8 cellular contexts compared by ENCODE assay signal in the genomic region with DNA sequence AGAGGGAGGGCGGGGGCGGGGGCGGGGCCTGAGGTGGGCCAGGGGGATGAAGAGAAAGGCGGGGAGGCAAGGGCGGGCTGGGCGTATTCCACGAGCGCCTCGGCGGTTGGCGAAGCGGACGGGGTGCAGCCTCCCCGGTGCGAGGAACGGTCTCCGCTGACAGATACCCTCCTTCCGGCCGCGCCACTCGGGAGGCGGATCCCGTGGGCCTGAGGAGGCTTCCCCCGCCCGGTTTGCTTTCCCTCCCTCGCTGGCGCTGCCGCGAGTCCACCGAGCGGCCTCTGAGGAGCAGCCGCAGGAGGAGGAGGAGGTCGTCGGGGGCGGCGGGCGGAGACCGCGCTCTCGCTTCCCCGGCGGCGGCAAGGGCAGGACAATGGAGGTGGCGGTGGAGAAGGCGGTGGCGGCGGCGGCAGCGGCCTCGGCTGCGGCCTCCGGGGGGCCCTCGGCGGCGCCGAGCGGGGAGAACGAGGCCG. TPM values are rescaled to one million over a fixed set of nuclear protein-coding genes. Genes with fewer than 3 reads are reported as not detected.
DNase-seq lines count a peak whose midpoint lies in the region; ATAC-seq, FAIRE-seq and TF ChIP-seq lines count a peak whose summit lies in the region.

A gene (plus strand): TSS at position 84 of the 473 bp plus-strand sequence. CDS start 290 bp downstream, at position 374.

- H3K36me3 ChIP-seq in esophagus (ENCODE audit: control insufficient read depth in 2 of 2, insufficient read depth in 2 of 2, low read length in 1 of 2) (no peaks in the 10 kb centered on the region), neural cell (ENCODE audit: insufficient read depth, low read length) (no peaks in the 10 kb centered on the region)

- TF ChIP-seq CTCF in GM12865 (IDR thresholded peaks at IDR 0.05; ENCODE audit: insufficient read depth, low read depth, low read length, missing control alignments) (no peak), neural cell (IDR thresholded peaks at IDR 0.05; ENCODE audit: poor library complexity, severe bottlenecking) (no peak)

- 0% methylated on average over 12 to 59 of the region's 59 CpGs for WGBS in esophagus, 2 donors

- H2AFZ ChIP-seq in neural cell (ENCODE audit: low read depth, low read length): peak within 1 kb of the TSS; percentile 78

- H3K9ac ChIP-seq in neural cell (ENCODE audit: low read length): peak within 1 kb of the TSS; percentile 92

- H4K20me1 ChIP-seq in neural cell (ENCODE audit: insufficient read depth): no peaks in the 10 kb centered on the region

- H3K4me1 ChIP-seq in esophagus (ENCODE audit: control insufficient read depth in 2 of 2, insufficient read depth in 2 of 2, low read length in 1 of 2): peaks cover 0 to 3% of the 10 kb centered on the region in 2 donors

- DNase-seq in GM12865 (ENCODE audit: low read depth): no peak
- DNase-seq in HTR-8/SVneo (ENCODE audit: insufficient read length, low spot score): peak; percentile 88
- no peak for DNase-seq in GDM1 (lab: John Stamatoyannopoulos, UW)
- DNase-seq in iPS-NIHi7 (ENCODE audit: extremely low spot score): no peak

- H3K9me2 ChIP-seq in neural cell (ENCODE audit: insufficient read depth, low read length): no peaks in the 10 kb centered on the region

- H3K9me3 ChIP-seq in esophagus (ENCODE audit: control insufficient read depth in 2 of 2, insufficient read depth in 1 of 2, low read depth in 1 of 2, low read length in 1 of 2): no peaks in the 10 kb centered on the region
- H3K9me3 ChIP-seq in neural cell (ENCODE audit: low read length): no peaks in the 10 kb centered on the region

- H3K4me3 ChIP-seq in GM12865 (ENCODE audit: low read depth, low read length) (peak within 1 kb of the TSS; percentile 97), esophagus (ENCODE audit: low read depth in 1 of 2, low read length in 2 of 2) (peak within 1 kb of the TSS; percentile 75 to 76), neural cell (ENCODE audit: low read length) (peak within 1 kb of the TSS; percentile 79)

- peak; percentile 55 for TF ChIP-seq RAD21 in neural cell (conservative IDR thresholded peaks at IDR 0.05)

- no peak for FAIRE-seq in HTR-8/SVneo (lab: Jason Lieb, UNC)

- H3K27ac ChIP-seq in esophagus (ENCODE audit: low read depth in 2 of 2, low read length in 1 of 2) (peak within 1 kb of the TSS; percentile 94 to 97), neural cell (ENCODE audit: low read length) (peak within 1 kb of the TSS; percentile 90)

- ATAC-seq in GM21528 (IDR thresholded peaks at IDR 0.05; ENCODE audit: low FRiP score, unreplicated experiment): peak; percentile 77

- peak within 1 kb of the TSS; percentile 64 for H3K4me2 ChIP-seq in neural cell (ENCODE audit: low read length)

- peaks cover 39% of the 10 kb centered on the region for H3K79me2 ChIP-seq in neural cell (replicated peaks; ENCODE audit: insufficient read depth, low read length)

- peak; percentile 40 for TF ChIP-seq EP300 in neural cell (conservative IDR thresholded peaks at IDR 0.05; ENCODE audit: poor library complexity, severe bottlenecking)

- H3K27me3 ChIP-seq in esophagus (ENCODE audit: control insufficient read depth in 1 of 2, insufficient read depth in 2 of 2, low read length in 2 of 2) (no peaks in the 10 kb centered on the region), neural cell (ENCODE audit: insufficient read depth, low read depth, low read length) (no peaks in the 10 kb centered on the region)

- peaks cover 4% of the 10 kb centered on the region for H3F3A ChIP-seq in neural cell (ENCODE audit: insufficient read depth, low read length, poor library complexity, severe bottlenecking)

- intact Hi-C loops in T-helper 2 cell treated with Interferon-gamma antibody and Interleukin-4, amounts not matched to agents 100 ng/mL and 5 ng/mL, for 36 hours (cut with micrococcal nuclease): loop anchor here (1.0 to 10.0 kb wide), 8 partner anchors 165 to 880 kb away; a partner anchor contains a TSS

TF ChIP-seq in neural cell, 6 proteins besides CTCF, POLR2A, EP300 and RAD21:
- peak; percentile 97 for TF ChIP-seq POLR2AphosphoS5 (IDR thresholded peaks at IDR 0.05)
- peak; percentile 87 for TF ChIP-seq TAF1 (IDR thresholded peaks at IDR 0.05; ENCODE audit: low read depth)
- TF ChIP-seq MXI1 (conservative IDR thresholded peaks at IDR 0.05; ENCODE audit: poor library complexity, severe bottlenecking): peak; percentile 56
- TF ChIP-seq, protein P1, sequence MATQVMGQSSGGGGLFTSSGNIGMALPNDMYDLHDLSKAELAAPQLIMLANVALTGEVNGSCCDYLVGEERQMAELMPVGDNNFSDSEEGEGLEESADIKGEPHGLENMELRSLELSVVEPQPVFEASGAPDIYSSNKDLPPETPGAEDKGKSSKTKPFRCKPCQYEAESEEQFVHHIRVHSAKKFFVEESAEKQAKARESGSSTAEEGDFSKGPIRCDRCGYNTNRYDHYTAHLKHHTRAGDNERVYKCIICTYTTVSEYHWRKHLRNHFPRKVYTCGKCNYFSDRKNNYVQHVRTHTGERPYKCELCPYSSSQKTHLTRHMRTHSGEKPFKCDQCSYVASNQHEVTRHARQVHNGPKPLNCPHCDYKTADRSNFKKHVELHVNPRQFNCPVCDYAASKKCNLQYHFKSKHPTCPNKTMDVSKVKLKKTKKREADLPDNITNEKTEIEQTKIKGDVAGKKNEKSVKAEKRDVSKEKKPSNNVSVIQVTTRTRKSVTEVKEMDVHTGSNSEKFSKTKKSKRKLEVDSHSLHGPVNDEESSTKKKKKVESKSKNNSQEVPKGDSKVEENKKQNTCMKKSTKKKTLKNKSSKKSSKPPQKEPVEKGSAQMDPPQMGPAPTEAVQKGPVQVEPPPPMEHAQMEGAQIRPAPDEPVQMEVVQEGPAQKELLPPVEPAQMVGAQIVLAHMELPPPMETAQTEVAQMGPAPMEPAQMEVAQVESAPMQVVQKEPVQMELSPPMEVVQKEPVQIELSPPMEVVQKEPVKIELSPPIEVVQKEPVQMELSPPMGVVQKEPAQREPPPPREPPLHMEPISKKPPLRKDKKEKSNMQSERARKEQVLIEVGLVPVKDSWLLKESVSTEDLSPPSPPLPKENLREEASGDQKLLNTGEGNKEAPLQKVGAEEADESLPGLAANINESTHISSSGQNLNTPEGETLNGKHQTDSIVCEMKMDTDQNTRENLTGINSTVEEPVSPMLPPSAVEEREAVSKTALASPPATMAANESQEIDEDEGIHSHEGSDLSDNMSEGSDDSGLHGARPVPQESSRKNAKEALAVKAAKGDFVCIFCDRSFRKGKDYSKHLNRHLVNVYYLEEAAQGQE (IDR thresholded peaks at IDR 0.05; ENCODE audit: borderline replicate concordance): peak; percentile 91
- peak; percentile 40 for TF ChIP-seq SMC3 (conservative IDR thresholded peaks at IDR 0.05; ENCODE audit: poor library complexity)
- TF ChIP-seq EZH2 (IDR thresholded peaks at IDR 0.05; ENCODE audit: borderline replicate concordance, insufficient read depth, low read length, poor library complexity, severe bottlenecking): no peak

RNA-seq across cellular contexts. Expression of the gene that starts here (rescaled TPM):
- 23.4 and 23.6 TPM in 2 replicates for total RNA-seq in T-helper 2 cell treated with Interferon-gamma antibody and Interleukin-4, amounts not matched to agents 100 ng/mL and 5 ng/mL, for 36 hours
- polyA plus RNA-seq in esophagus (1 to 10 TPM; 7.8 TPM), neural cell (47.1 and 48.6 TPM in 2 replicates)
- polyA minus RNA-seq in neural cell: 112 and 137 TPM in 2 replicates
